ENCODE assay signal across 1 cellular context in the genomic region with DNA sequence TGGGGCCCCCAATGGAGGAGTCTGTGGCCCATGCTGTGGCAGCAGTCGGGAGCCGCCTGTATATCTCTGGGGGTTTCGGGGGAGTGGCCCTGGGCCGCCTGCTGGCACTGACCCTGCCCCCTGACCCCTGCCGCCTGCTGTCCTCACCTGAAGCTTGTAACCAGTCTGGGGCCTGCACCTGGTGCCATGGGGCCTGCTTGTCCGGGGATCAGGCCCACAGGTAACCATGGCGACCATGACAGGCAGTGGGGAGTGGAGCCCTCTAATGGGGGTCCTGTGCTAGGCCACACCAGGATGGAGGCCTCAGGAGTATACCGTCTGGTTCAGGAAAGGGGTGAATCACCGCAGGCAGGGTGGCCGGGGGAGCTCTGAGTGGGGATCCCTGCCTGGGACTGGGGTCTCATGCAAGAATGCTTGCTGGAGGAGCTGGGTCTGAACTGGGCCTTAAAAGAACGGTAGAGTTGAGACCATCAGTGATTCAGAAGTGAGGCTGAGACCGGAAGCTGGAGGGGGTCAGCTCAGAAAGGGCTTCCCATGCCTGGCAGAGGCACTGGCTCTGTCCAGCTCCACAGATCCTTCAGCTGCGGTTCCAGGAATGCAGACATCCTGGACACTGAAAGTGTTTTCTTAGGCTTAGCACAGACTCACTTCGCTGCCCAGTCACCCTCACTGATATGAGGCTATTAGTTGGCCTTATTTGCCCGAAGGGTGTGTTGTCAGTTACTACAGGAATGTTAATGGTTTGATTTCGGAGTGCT.
TF ChIP-seq lines count a peak whose summit lies in the region.

No MANE protein-coding gene starts in this region.

TF ChIP-seq in GM23338, 12 proteins besides CTCF, POLR2A, EP300 and RAD21 (continued from another document):
- TF ChIP-seq, protein P1, sequence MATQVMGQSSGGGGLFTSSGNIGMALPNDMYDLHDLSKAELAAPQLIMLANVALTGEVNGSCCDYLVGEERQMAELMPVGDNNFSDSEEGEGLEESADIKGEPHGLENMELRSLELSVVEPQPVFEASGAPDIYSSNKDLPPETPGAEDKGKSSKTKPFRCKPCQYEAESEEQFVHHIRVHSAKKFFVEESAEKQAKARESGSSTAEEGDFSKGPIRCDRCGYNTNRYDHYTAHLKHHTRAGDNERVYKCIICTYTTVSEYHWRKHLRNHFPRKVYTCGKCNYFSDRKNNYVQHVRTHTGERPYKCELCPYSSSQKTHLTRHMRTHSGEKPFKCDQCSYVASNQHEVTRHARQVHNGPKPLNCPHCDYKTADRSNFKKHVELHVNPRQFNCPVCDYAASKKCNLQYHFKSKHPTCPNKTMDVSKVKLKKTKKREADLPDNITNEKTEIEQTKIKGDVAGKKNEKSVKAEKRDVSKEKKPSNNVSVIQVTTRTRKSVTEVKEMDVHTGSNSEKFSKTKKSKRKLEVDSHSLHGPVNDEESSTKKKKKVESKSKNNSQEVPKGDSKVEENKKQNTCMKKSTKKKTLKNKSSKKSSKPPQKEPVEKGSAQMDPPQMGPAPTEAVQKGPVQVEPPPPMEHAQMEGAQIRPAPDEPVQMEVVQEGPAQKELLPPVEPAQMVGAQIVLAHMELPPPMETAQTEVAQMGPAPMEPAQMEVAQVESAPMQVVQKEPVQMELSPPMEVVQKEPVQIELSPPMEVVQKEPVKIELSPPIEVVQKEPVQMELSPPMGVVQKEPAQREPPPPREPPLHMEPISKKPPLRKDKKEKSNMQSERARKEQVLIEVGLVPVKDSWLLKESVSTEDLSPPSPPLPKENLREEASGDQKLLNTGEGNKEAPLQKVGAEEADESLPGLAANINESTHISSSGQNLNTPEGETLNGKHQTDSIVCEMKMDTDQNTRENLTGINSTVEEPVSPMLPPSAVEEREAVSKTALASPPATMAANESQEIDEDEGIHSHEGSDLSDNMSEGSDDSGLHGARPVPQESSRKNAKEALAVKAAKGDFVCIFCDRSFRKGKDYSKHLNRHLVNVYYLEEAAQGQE (IDR thresholded peaks at IDR 0.05; ENCODE audit: unreplicated experiment) = no peak
